19 cellular contexts compared by ENCODE assay signal in the genomic region with DNA sequence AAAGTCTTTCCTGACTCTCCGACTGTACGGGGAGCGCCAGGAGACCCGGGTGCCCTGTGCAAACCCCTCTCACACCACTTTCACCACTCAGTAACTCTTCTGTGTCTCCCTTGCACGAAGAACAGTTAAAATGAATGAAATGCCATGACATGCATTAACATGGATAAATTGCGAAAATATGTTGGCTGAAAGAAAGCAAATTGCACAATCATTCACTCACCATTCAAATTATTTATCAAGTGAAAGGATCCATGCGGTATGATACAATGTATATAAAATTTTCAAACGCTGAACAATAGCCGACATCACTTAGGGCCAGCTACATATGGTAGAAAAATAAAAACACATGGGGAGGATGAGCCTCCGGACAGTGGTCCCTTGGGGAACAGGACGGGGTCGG. TPM values are rescaled to one million over a fixed set of nuclear protein-coding genes. Genes with fewer than 3 reads are reported as not detected.
A peak's percentile ranks its signal among the peaks of the same experiment; 100 is the strongest.
DNase-seq lines count a peak whose midpoint lies in the region; ATAC-seq and TF ChIP-seq lines count a peak whose summit lies in the region.
"Had no signal": no experiment of that assay in that cellular context is flagged by ENCODE, and none has a peak within 500 bp of the region (broad histone marks: within the 10 kb centered on the region; RNA-seq: fewer than 3 reads in every experiment).

No MANE protein-coding gene starts in this region.

- no peak overlapping the region for H3K4ac ChIP-seq in mesendoderm (ENCODE audit: low read depth, low read length)

- no peaks in the 10 kb centered on the region for H3K79me2 ChIP-seq in mesendoderm (ENCODE audit: control insufficient read depth, insufficient read depth, low read length)

- no peak overlapping the region for H2BK15ac ChIP-seq in mesendoderm (replicated peaks; ENCODE audit: low read depth)

- CTCF ChIA-PET in RWPE1 (lab: Yijun Ruan, JAX) = interaction anchor here (0.7 kb wide), 4 partner anchors 12 to 565 kb away, joined by 3 to 5 read pairs (median 4); no protein-coding TSS in a partner anchor

- no peak overlapping the region for H2BK120ac ChIP-seq in mesendoderm (ENCODE audit: low read depth, low read length)

- no peak for ATAC-seq in gastrocnemius medialis
- no peak for ATAC-seq in GM18517 (IDR thresholded peaks at IDR 0.05; ENCODE audit: unreplicated experiment)
- ATAC-seq: A549, GM12878 had no signal

- H3K4me2 ChIP-seq in mesendoderm (ENCODE audit: low read length) = no peak overlapping the region
- H3K4me2 ChIP-seq: A549 had no signal

- no peak for TF ChIP-seq CTCF in RWPE1 (conservative IDR thresholded peaks at IDR 0.05; ENCODE audit: low read depth)
- TF ChIP-seq CTCF in epithelial cell of esophagus (IDR thresholded peaks at IDR 0.05; ENCODE audit: insufficient read depth, low read depth, low read length, missing control alignments) = no peak
- no peak for TF ChIP-seq CTCF in gastrocnemius medialis (IDR thresholded peaks at IDR 0.05 in 4 of 5, conservative IDR thresholded peaks at IDR 0.05 in 1 of 5)
- no peak for TF ChIP-seq CTCF in BE2C (IDR thresholded peaks at IDR 0.05; ENCODE audit: low read depth, low read length)

- H4K8ac ChIP-seq in mesendoderm (ENCODE audit: low read depth, low read length) = no peak overlapping the region

- peak overlapping the region; percentile 70 for H3K27ac ChIP-seq in RWPE1
- H3K27ac ChIP-seq in mesendoderm (ENCODE audit: low read depth, low read length) = no peak overlapping the region
- no peak overlapping the region for H3K27ac ChIP-seq in gastrocnemius medialis
- H3K27ac ChIP-seq: A549, Peyer's patch had no signal

- H3K18ac ChIP-seq in mesendoderm (ENCODE audit: low read length) = peak overlapping the region; percentile 3

- DNase-seq in D341Med (ENCODE audit: low spot score) = peak; percentile 5
- DNase-seq in RWPE1 (ENCODE audit: low spot score) = no peak
- DNase-seq in epithelial cell of esophagus (ENCODE audit: low read depth) = peak; percentile 82
- no peak for DNase-seq in mesendoderm
- DNase-seq in gastrocnemius medialis = no peak
- DNase-seq in BE2C = no peak
- DNase-seq: Calu3; CD4-positive, CD25-positive, alpha-beta regulatory T cell; DMS79; KG1; NCI-H187 treated with DMSO at 0.1 percent for 48 hours; NCI-H446; NCI-H82; Peyer's patch; SHP77 treated with DMSO at 0.1 percent for 48 hours had no signal

- TF ChIP-seq POLR2A in gastrocnemius medialis (IDR thresholded peaks at IDR 0.05) = no peak

- H2AK5ac ChIP-seq in mesendoderm (ENCODE audit: low read length) = no peak overlapping the region

- no CpG with 5 or more reads among the region's 12 CpGs for WGBS in mesendoderm (ENCODE audit: extremely low coverage, insufficient coverage, low lambda C conversion rate)

- H3K23ac ChIP-seq in mesendoderm (ENCODE audit: low read length) = no peak overlapping the region

- in situ Hi-C loops in gastrocnemius medialis (cut with MboI; ENCODE audit: low sequenced_read_pairs in 4 of 4) = loop anchor here in 3 of 4 donors (5.0 to 25.0 kb wide), 4 partner anchors 172 to 404 kb away; no protein-coding TSS in a partner anchor

- H3K27me3 ChIP-seq in mesendoderm (ENCODE audit: insufficient read depth, low read length, poor library complexity) (no peaks in the 10 kb centered on the region), gastrocnemius medialis (no peaks in the 10 kb centered on the region), BE2C (no peaks in the 10 kb centered on the region)
- H3K27me3 ChIP-seq: Peyer's patch had no signal

- no peak overlapping the region for H4K5ac ChIP-seq in mesendoderm (ENCODE audit: low read length)

- no peak overlapping the region for H2BK5ac ChIP-seq in mesendoderm (ENCODE audit: low read length)

- no peaks in the 10 kb centered on the region for H3K36me3 ChIP-seq in mesendoderm (ENCODE audit: control insufficient read depth, insufficient read depth, low read length)
- no peaks in the 10 kb centered on the region for H3K36me3 ChIP-seq in gastrocnemius medialis
- H3K36me3 ChIP-seq in BE2C = no peaks in the 10 kb centered on the region
- H3K36me3 ChIP-seq: Peyer's patch had no signal

- POLR2A ChIA-PET in RWPE1 (lab: Yijun Ruan, JAX; ENCODE audit: low non-redundant PET) = interaction anchor here (0.6 kb wide), 1 partner anchor 11 kb away, joined by 3 read pairs; no protein-coding TSS in a partner anchor

- no peak overlapping the region for H3K56ac ChIP-seq in mesendoderm (ENCODE audit: low read length)

- no peak overlapping the region for H3K9ac ChIP-seq in mesendoderm (ENCODE audit: low read length)

- intact Hi-C loops in gastrocnemius medialis (cut with DNase I; ENCODE audit: low total_unique reads) = no loop called here

- H3K9me3 ChIP-seq in gastrocnemius medialis (no peaks in the 10 kb centered on the region), BE2C (no peaks in the 10 kb centered on the region)
- H3K9me3 ChIP-seq: A549, Peyer's patch had no signal

- H3K4me3 ChIP-seq in epithelial cell of esophagus (ENCODE audit: low read length) (no peak overlapping the region), mesendoderm (ENCODE audit: low read length) (no peak overlapping the region), gastrocnemius medialis (no peak overlapping the region), BE2C (ENCODE audit: low read depth, low read length) (no peak overlapping the region)
- H3K4me3 ChIP-seq: A549, GM12878, Peyer's patch had no signal

- no peaks in the 10 kb centered on the region for H3K79me1 ChIP-seq in mesendoderm (ENCODE audit: low read length)

- peaks cover 8% of the 10 kb centered on the region for H3K4me1 ChIP-seq in mesendoderm (ENCODE audit: control insufficient read depth, low read depth, low read length)
- H3K4me1 ChIP-seq in gastrocnemius medialis = no peaks in the 10 kb centered on the region
- H3K4me1 ChIP-seq in BE2C = no peaks in the 10 kb centered on the region; the same call in 1 of the 2 replicates
- H3K4me1 ChIP-seq: A549 had no signal

RNA-seq across cellular contexts. Expression of gene SLC12A8, which starts 46.0 kb away (rescaled TPM):
- polyA plus RNA-seq in mesendoderm (2013, experiment 1 of 2) = 10.7 TPM
- 9.8 TPM for polyA plus RNA-seq in mesendoderm (2013, experiment 2 of 2)
- 1 to 10 TPM in 1 of 4 donors, not detected in 3; 1.0 TPM for total RNA-seq in gastrocnemius medialis
- 4.8 TPM for polyA plus RNA-seq in BE2C (2012; ENCODE audit: insufficient read depth, insufficient read length, low read depth)
- total RNA-seq: CD4-positive, CD25-positive, alpha-beta regulatory T cell; G401 had no signal
- polyA plus RNA-seq: CD4-positive, CD25-positive, alpha-beta regulatory T cell had no signal

Comparison
In these comparisons a context has a peak if more than half of its experiments do, and no peak if none do; other contexts are left out.
1. DNase-seq: peak in D341Med (single experiment) and epithelial cell of esophagus (single experiment); none in RWPE1 (single experiment), mesendoderm (single experiment), gastrocnemius medialis (0 of 2) and BE2C (single experiment).